In the genomic region with DNA sequence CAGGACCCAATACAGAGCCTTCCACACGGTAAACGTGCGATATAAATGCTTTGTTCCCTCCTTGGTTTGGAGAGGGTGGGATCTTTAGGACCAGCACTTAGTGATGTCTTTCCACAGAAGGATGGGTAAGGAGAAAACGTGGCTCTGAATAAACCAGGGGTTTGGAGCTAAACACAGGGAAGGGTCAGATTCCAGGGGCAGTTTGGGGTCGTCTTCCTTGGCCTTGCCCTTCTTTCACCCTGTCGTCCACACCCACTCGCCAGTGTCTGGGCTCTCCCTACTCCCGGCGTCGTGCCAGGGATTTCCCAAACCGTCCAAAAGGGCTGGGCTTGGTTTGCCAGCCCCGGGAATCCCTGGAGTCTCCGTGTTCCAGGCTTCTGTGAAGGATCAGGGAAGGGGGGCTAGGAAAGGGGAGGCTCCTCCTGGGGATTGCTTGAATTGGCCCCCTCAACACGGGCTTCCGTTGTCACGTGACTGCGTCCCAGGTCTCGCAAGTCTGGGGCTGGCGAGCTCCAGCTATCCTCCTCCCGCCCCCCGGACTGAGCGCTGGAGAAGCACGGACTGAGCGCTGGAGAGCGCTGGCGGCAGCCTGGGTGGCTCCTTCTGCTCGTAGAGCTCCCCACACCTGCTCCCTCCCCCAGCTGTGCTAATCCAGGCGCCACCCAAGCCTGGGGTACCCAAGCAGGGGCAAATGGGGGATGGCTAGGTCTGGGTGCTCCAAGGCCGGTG, we compare ENCODE assay signal across 8 cellular contexts. TPM values are rescaled to one million over a fixed set of nuclear protein-coding genes. Genes with fewer than 3 reads are reported as not detected.
A peak's percentile ranks its signal among the peaks of the same experiment; 100 is the strongest.
DNase-seq lines count a peak whose midpoint lies in the region; ATAC-seq, FAIRE-seq and TF ChIP-seq lines count a peak whose summit lies in the region.

No MANE protein-coding gene starts in this region.

- peak overlapping the region in 1 of 2 experiments; percentile 93 for H3K14ac ChIP-seq in mesenchymal stem cell (ENCODE audit: low read length in 2 of 2)

- no peaks in the 10 kb centered on the region for H3K36me3 ChIP-seq in mesenchymal stem cell (ENCODE audit: control insufficient read depth in 1 of 2, insufficient read depth in 2 of 2, low read depth in 1 of 2, low read length in 2 of 2)
- no peaks in the 10 kb centered on the region for H3K36me3 ChIP-seq in thymus (ENCODE audit: control insufficient read depth, insufficient read depth)

- H2AK5ac ChIP-seq in mesenchymal stem cell (ENCODE audit: low read length, severe bottlenecking), result no peak overlapping the region

- H3K36me3 Mint-ChIP-seq in T-helper 1 cell treated with Interleukin-12 subunit alpha and Interleukin-12 subunit beta and Interleukin-4 antibody, amounts not matched to agents 30 μg/mL and 1 μg/mL, for 36 hours (ENCODE audit: low read depth), result no peaks in the 10 kb centered on the region

- ATAC-seq in GM19452 (IDR thresholded peaks at IDR 0.05; ENCODE audit: unreplicated experiment) (peak; percentile 12), HG03565 (IDR thresholded peaks at IDR 0.05; ENCODE audit: unreplicated experiment) (no peak)

- H2AFZ ChIP-seq in mesenchymal stem cell (ENCODE audit: low read depth, low read length), result peak overlapping the region; percentile 64

- H3K27me3 ChIP-seq in mesenchymal stem cell (ENCODE audit: control insufficient read depth in 1 of 2, insufficient read depth in 1 of 2, low read length in 2 of 2) (peaks cover 0 to 8% of the 10 kb centered on the region in 2 experiments), thymus (ENCODE audit: control insufficient read depth, insufficient read depth) (no peaks in the 10 kb centered on the region)

- H3K9ac ChIP-seq in mesenchymal stem cell (ENCODE audit: low read length), result peak overlapping the region; percentile 74

- peak overlapping the region; percentile 91 for H3K4me2 ChIP-seq in mesenchymal stem cell (ENCODE audit: low read length, poor library complexity, severe bottlenecking)

- peak overlapping the region; percentile 83 to 97 for H3K4ac ChIP-seq in mesenchymal stem cell (ENCODE audit: low read depth in 1 of 2, low read length in 2 of 2)

- H4K91ac ChIP-seq in mesenchymal stem cell (ENCODE audit: low read length), result peak overlapping the region; percentile 98

- peak overlapping the region; percentile 90 for H2BK120ac ChIP-seq in mesenchymal stem cell (ENCODE audit: low read depth, low read length)

- H4K8ac ChIP-seq in mesenchymal stem cell (ENCODE audit: low read length), result peak overlapping the region; percentile 92

- H3K4me3 ChIP-seq in epithelial cell of esophagus (ENCODE audit: low read length), result peak overlapping the region; percentile 41
- peak overlapping the region; percentile 62 to 77 for H3K4me3 ChIP-seq in mesenchymal stem cell (ENCODE audit: insufficient read depth in 1 of 2, low read depth in 1 of 2, low read length in 2 of 2)
- peak overlapping the region; percentile 80 for H3K4me3 ChIP-seq in thymus (ENCODE audit: low read length)

- no peak for TF ChIP-seq CTCF in D721Med (IDR thresholded peaks at IDR 0.05; ENCODE audit: insufficient read depth, missing control alignments)
- no peak for TF ChIP-seq CTCF in epithelial cell of esophagus (IDR thresholded peaks at IDR 0.05; ENCODE audit: insufficient read depth, low read depth, low read length, missing control alignments)

- H3K27ac ChIP-seq in mesenchymal stem cell (ENCODE audit: low read length, poor library complexity, severe bottlenecking) (peak overlapping the region; percentile 77), thymus (ENCODE audit: low read depth) (peak overlapping the region; percentile 100)

- no peaks in the 10 kb centered on the region for H3K79me1 ChIP-seq in mesenchymal stem cell (replicated peaks; ENCODE audit: low read length, poor library complexity, severe bottlenecking)

- H3K9me3 ChIP-seq in mesenchymal stem cell (ENCODE audit: control insufficient read depth, low read length) (no peaks in the 10 kb centered on the region), thymus (ENCODE audit: control insufficient read depth) (no peaks in the 10 kb centered on the region)

- no peak for FAIRE-seq in D721Med (lab: Jason Lieb, UNC)

- no peaks in the 10 kb centered on the region for H3K27me3 Mint-ChIP-seq in T-helper 1 cell treated with Interleukin-12 subunit alpha and Interleukin-12 subunit beta and Interleukin-4 antibody, amounts not matched to agents 30 μg/mL and 1 μg/mL, for 36 hours (ENCODE audit: low read depth)

- peak overlapping the region; percentile 71 for H3K4me3 Mint-ChIP-seq in T-helper 1 cell treated with Interleukin-12 subunit alpha and Interleukin-12 subunit beta and Interleukin-4 antibody, amounts not matched to agents 30 μg/mL and 1 μg/mL, for 36 hours

- H3K4me1 Mint-ChIP-seq in T-helper 1 cell treated with Interleukin-12 subunit alpha and Interleukin-12 subunit beta and Interleukin-4 antibody, amounts not matched to agents 30 μg/mL and 1 μg/mL, for 36 hours (ENCODE audit: low read depth), result peaks cover 57% of the 10 kb centered on the region

- peak overlapping the region; percentile 78 to 99 for H3K18ac ChIP-seq in mesenchymal stem cell (ENCODE audit: low read depth in 1 of 2, low read length in 2 of 2)

- DNase-seq in D721Med (ENCODE audit: insufficient read length, low spot score) (peak; percentile 75), Kasumi-1 (lab: John Stamatoyannopoulos, UW) (peak; percentile 20 to 50), epithelial cell of esophagus (ENCODE audit: low read depth) (peak; percentile 46), mesenchymal stem cell (peak; percentile 87)

- H3K27ac Mint-ChIP-seq in T-helper 1 cell treated with Interleukin-12 subunit alpha and Interleukin-12 subunit beta and Interleukin-4 antibody, amounts not matched to agents 30 μg/mL and 1 μg/mL, for 36 hours, result peak overlapping the region; percentile 88

- no peaks in the 10 kb centered on the region for H3K9me3 Mint-ChIP-seq in T-helper 1 cell treated with Interleukin-12 subunit alpha and Interleukin-12 subunit beta and Interleukin-4 antibody, amounts not matched to agents 30 μg/mL and 1 μg/mL, for 36 hours

- peak overlapping the region; percentile 84 for H2BK15ac ChIP-seq in mesenchymal stem cell (ENCODE audit: low read depth, poor library complexity, severe bottlenecking)

- H3K4me1 ChIP-seq in mesenchymal stem cell (ENCODE audit: control insufficient read depth, insufficient read depth, low read depth, low read length) (peaks cover 41% of the 10 kb centered on the region), thymus (ENCODE audit: control insufficient read depth, insufficient read depth, low read length) (peaks cover 60% of the 10 kb centered on the region)

- WGBS in mesenchymal stem cell, result 2% methylated on average over 27 of the region's 29 CpGs
- 23% methylated on average over 29 of the region's 29 CpGs for WGBS in thymus

- peak overlapping the region in 1 of 2 experiments; percentile 97 for H3K23ac ChIP-seq in mesenchymal stem cell (ENCODE audit: low read length in 2 of 2)

- peak overlapping the region; percentile 54 for H2BK5ac ChIP-seq in mesenchymal stem cell (ENCODE audit: low read depth, low read length, poor library complexity, severe bottlenecking)

- peak overlapping the region; percentile 99 to 100 for H2BK12ac ChIP-seq in mesenchymal stem cell (ENCODE audit: low read length in 2 of 2)

RNA-seq across cellular contexts. Expression of a gene that starts 9.5 kb away (rescaled TPM):
- polyA plus RNA-seq in mesenchymal stem cell (2013, experiment 1 of 2), result 0.39 TPM
- polyA plus RNA-seq in mesenchymal stem cell (2013, experiment 2 of 2), result 0.37 TPM
- 26.6 TPM for polyA plus RNA-seq in thymus

RNA-seq across cellular contexts. Expression of a gene that starts 38.7 kb away (rescaled TPM):
- 112 TPM for polyA plus RNA-seq in mesenchymal stem cell (2013, experiment 1 of 2)
- polyA plus RNA-seq in mesenchymal stem cell (2013, experiment 2 of 2), result 113 TPM
- 338 TPM for polyA plus RNA-seq in thymus

RNA-seq across cellular contexts. Expression of a gene that starts 49.0 kb away (rescaled TPM):
- not detected for polyA plus RNA-seq in mesenchymal stem cell (2013, experiment 1 of 2)
- not detected for polyA plus RNA-seq in mesenchymal stem cell (2013, experiment 2 of 2)
- polyA plus RNA-seq in thymus, result 0.09 TPM

RNA-seq across cellular contexts. Expression of a gene that starts 53.4 kb away (rescaled TPM):
- not detected for polyA plus RNA-seq in mesenchymal stem cell (2013, experiment 1 of 2)
- not detected for polyA plus RNA-seq in mesenchymal stem cell (2013, experiment 2 of 2)
- polyA plus RNA-seq in thymus, result 0.14 TPM

Comparison
In these comparisons a context has a peak if more than half of its experiments do, and no peak if none do; other contexts are left out.
1. DNase-seq: peak in every context shown above with its lines; median percentile 87 in mesenchymal stem cell; 75 in D721Med; 46 in epithelial cell of esophagus; 35 in Kasumi-1.